In genomic region chr19:40457953-40458596, GRCh38 we compare ENCODE assay signal across 27 cellular contexts.
"Had no signal": no experiment of that assay in that cellular context is flagged by ENCODE, and none has a peak within 500 bp of the region (broad histone marks: within the 10 kb centered on the region; RNA-seq: fewer than 3 reads in every experiment).

No MANE protein-coding gene starts in this region.

- DNase-seq: activated CD4-positive, alpha-beta memory T cell treated with anti-CD3 and anti-CD28 coated beads for 36 hours; activated CD4-positive, alpha-beta T cell treated with anti-CD3 and anti-CD28 coated beads for 36 hours; activated CD4-positive, alpha-beta T cell treated with anti-CD3 and anti-CD28 coated beads, Interleukin-2, amount 10 ng/mL, durations not matched to agents 24 days and 14 days; activated CD4-positive, CD25-positive, alpha-beta regulatory T cell; activated CD4-positive, CD25-positive, alpha-beta regulatory T cell treated with anti-CD3 and anti-CD28 coated beads, Interleukin-2, amount 50 U/mL, for 72 hours; activated CD8-positive, alpha-beta memory T cell treated with anti-CD3 and anti-CD28 coated beads, Interleukin-2, amount 10 ng/mL, durations not matched to agents 7 days and 5 days; activated CD8-positive, alpha-beta memory T cell treated with anti-CD3 and anti-CD28 coated beads, Interleukin-2, amount 50 U/mL, for 4 hours; activated CD8-positive, alpha-beta T cell treated with anti-CD3 and anti-CD28 coated beads, Interleukin-2, amount 10 ng/mL, durations not matched to agents 7 days and 5 days; activated gamma-delta T cell; activated naive CD4-positive, alpha-beta T cell; activated naive CD4-positive, alpha-beta T cell treated with anti-CD3 and anti-CD28 coated beads, Interleukin-2, amount 10 ng/mL, durations not matched to agents 7 days and 5 days; activated T-cell treated with anti-CD3 and anti-CD28 coated beads, Interleukin-2, amount 50 U/mL, for 1 hour; activated T-cell treated with anti-CD3 and anti-CD28 coated beads, Interleukin-2, amount 50 U/mL, for 48 hours; amniotic stem cell; anterior cingulate cortex; brain microvascular endothelial cell; cortex of kidney; effector CD8-positive, alpha-beta T cell; foreskin keratinocyte; heart right ventricle; T-helper 2 cell had no signal

- H3K27me3 ChIP-seq: brain microvascular endothelial cell, esophagus muscularis mucosa, foreskin keratinocyte, gastroesophageal sphincter, heart right ventricle, hepatocyte had no signal

- H3K27me3 Mint-ChIP-seq: activated CD4-positive, alpha-beta memory T cell treated with anti-CD3 and anti-CD28 coated beads for 36 hours; activated CD4-positive, alpha-beta T cell treated with anti-CD3 and anti-CD28 coated beads for 36 hours; activated CD4-positive, alpha-beta T cell treated with anti-CD3 and anti-CD28 coated beads, Interleukin-2, amount 10 ng/mL, durations not matched to agents 24 days and 14 days; activated CD8-positive, alpha-beta memory T cell treated with anti-CD3 and anti-CD28 coated beads, Interleukin-2, amount 10 ng/mL, durations not matched to agents 7 days and 5 days; activated naive CD4-positive, alpha-beta T cell treated with anti-CD3 and anti-CD28 coated beads, Interleukin-2, amount 10 ng/mL, durations not matched to agents 7 days and 5 days; central memory CD8-positive, alpha-beta T cell had no signal

- H2AFZ ChIP-seq: hepatocyte had no signal

- H3K4me2 ChIP-seq: hepatocyte had no signal

- H3K27ac ChIP-seq: brain microvascular endothelial cell, esophagus muscularis mucosa, foreskin keratinocyte, gastroesophageal sphincter, heart right ventricle, hepatocyte had no signal

- H3K9me3 Mint-ChIP-seq: activated CD4-positive, alpha-beta memory T cell treated with anti-CD3 and anti-CD28 coated beads for 36 hours; activated CD4-positive, alpha-beta T cell treated with anti-CD3 and anti-CD28 coated beads, Interleukin-2, amount 10 ng/mL, durations not matched to agents 24 days and 14 days; activated naive CD4-positive, alpha-beta T cell treated with anti-CD3 and anti-CD28 coated beads, Interleukin-2, amount 10 ng/mL, durations not matched to agents 7 days and 5 days; activated naive CD4-positive, alpha-beta T cell treated with anti-CD3 and anti-CD28 coated beads, Interleukin-2, amount 50 U/mL, for 72 hours; activated T-helper 1 cell treated with anti-CD3 and anti-CD28 coated beads, Interleukin-12 subunit alpha, Interleukin-12 subunit beta, Interleukin-2, Interleukin-4 antibody, amounts not matched to agents 30 ng/mL and 10 ng/mL and 1 ng/mL, durations not matched to agents 14 hours and 24 hours and 36 hours; central memory CD8-positive, alpha-beta T cell had no signal

- H3K36me3 ChIP-seq: brain microvascular endothelial cell had no signal

- H3K36me3 Mint-ChIP-seq: activated CD4-positive, alpha-beta memory T cell treated with anti-CD3 and anti-CD28 coated beads for 36 hours; activated CD8-positive, alpha-beta memory T cell treated with anti-CD3 and anti-CD28 coated beads, Interleukin-2, amount 10 ng/mL, durations not matched to agents 7 days and 5 days; activated naive CD4-positive, alpha-beta T cell treated with anti-CD3 and anti-CD28 coated beads, Interleukin-2, amount 10 ng/mL, durations not matched to agents 7 days and 5 days; activated naive CD4-positive, alpha-beta T cell treated with anti-CD3 and anti-CD28 coated beads, Interleukin-2, amount 50 U/mL, for 72 hours had no signal

- H3K9me3 ChIP-seq: esophagus muscularis mucosa, gastroesophageal sphincter, heart right ventricle had no signal

- H3K27ac Mint-ChIP-seq: activated CD4-positive, alpha-beta memory T cell treated with anti-CD3 and anti-CD28 coated beads for 36 hours; activated CD4-positive, alpha-beta T cell treated with anti-CD3 and anti-CD28 coated beads for 36 hours; activated CD4-positive, alpha-beta T cell treated with anti-CD3 and anti-CD28 coated beads, Interleukin-2, amount 10 ng/mL, durations not matched to agents 24 days and 14 days; activated CD8-positive, alpha-beta memory T cell treated with anti-CD3 and anti-CD28 coated beads, Interleukin-2, amount 10 ng/mL, durations not matched to agents 7 days and 5 days; activated CD8-positive, alpha-beta T cell treated with anti-CD3 and anti-CD28 coated beads, Interleukin-2, amount 10 ng/mL, durations not matched to agents 7 days and 5 days; activated naive CD4-positive, alpha-beta T cell treated with anti-CD3 and anti-CD28 coated beads, Interleukin-2, amount 10 ng/mL, durations not matched to agents 7 days and 5 days; activated naive CD4-positive, alpha-beta T cell treated with anti-CD3 and anti-CD28 coated beads, Interleukin-2, amount 50 U/mL, for 72 hours; activated T-helper 1 cell treated with anti-CD3 and anti-CD28 coated beads, Interleukin-12 subunit alpha, Interleukin-12 subunit beta, Interleukin-2, Interleukin-4 antibody, amounts not matched to agents 30 ng/mL and 10 ng/mL and 1 ng/mL, durations not matched to agents 14 hours and 24 hours and 36 hours had no signal

- H3K4me3 Mint-ChIP-seq: activated CD4-positive, alpha-beta memory T cell treated with anti-CD3 and anti-CD28 coated beads for 36 hours; activated CD4-positive, alpha-beta T cell treated with anti-CD3 and anti-CD28 coated beads for 36 hours; activated CD4-positive, alpha-beta T cell treated with anti-CD3 and anti-CD28 coated beads, Interleukin-2, amount 10 ng/mL, durations not matched to agents 24 days and 14 days; activated CD8-positive, alpha-beta memory T cell treated with anti-CD3 and anti-CD28 coated beads, Interleukin-2, amount 10 ng/mL, durations not matched to agents 7 days and 5 days; activated CD8-positive, alpha-beta T cell treated with anti-CD3 and anti-CD28 coated beads, Interleukin-2, amount 10 ng/mL, durations not matched to agents 7 days and 5 days; activated naive CD4-positive, alpha-beta T cell treated with anti-CD3 and anti-CD28 coated beads, Interleukin-2, amount 10 ng/mL, durations not matched to agents 7 days and 5 days; activated T-helper 1 cell treated with anti-CD3 and anti-CD28 coated beads, Interleukin-12 subunit alpha, Interleukin-12 subunit beta, Interleukin-2, Interleukin-4 antibody, amounts not matched to agents 30 ng/mL and 10 ng/mL and 1 ng/mL, durations not matched to agents 14 hours and 24 hours and 36 hours; central memory CD8-positive, alpha-beta T cell had no signal

- ATAC-seq: activated CD4-positive, alpha-beta T cell treated with anti-CD3 and anti-CD28 coated beads for 36 hours; activated CD8-positive, alpha-beta memory T cell treated with anti-CD3 and anti-CD28 coated beads, Interleukin-2, amount 10 ng/mL, durations not matched to agents 7 days and 5 days; activated CD8-positive, alpha-beta T cell treated with anti-CD3 and anti-CD28 coated beads, Interleukin-2, amount 10 ng/mL, durations not matched to agents 7 days and 5 days; activated naive CD4-positive, alpha-beta T cell treated with anti-CD3 and anti-CD28 coated beads, Interleukin-2, amount 50 U/mL, for 72 hours; foreskin keratinocyte; gastroesophageal sphincter had no signal

- H3K4me3 ChIP-seq: esophagus muscularis mucosa, gastroesophageal sphincter, heart right ventricle, hepatocyte had no signal

- H3K4me1 ChIP-seq: foreskin keratinocyte had no signal
